1 cellular context compared by ENCODE assay signal in genomic region chr4:128281354-128281753, GRCh38.
TF ChIP-seq lines count a peak whose summit lies in the region.

No MANE protein-coding gene starts in this region.

TF ChIP-seq in GM23338, 12 proteins besides CTCF, POLR2A, EP300 and RAD21 (continued from another document):
- no peak for TF ChIP-seq CREB1 (CRISPR knock-in tag; IDR thresholded peaks at IDR 0.05; ENCODE audit: low read depth)
- TF ChIP-seq ZNF462 (CRISPR knock-in tag; IDR thresholded peaks at IDR 0.05), result no peak
- no peak for TF ChIP-seq ETS1 (IDR thresholded peaks at IDR 0.05)
